In the genomic region with DNA sequence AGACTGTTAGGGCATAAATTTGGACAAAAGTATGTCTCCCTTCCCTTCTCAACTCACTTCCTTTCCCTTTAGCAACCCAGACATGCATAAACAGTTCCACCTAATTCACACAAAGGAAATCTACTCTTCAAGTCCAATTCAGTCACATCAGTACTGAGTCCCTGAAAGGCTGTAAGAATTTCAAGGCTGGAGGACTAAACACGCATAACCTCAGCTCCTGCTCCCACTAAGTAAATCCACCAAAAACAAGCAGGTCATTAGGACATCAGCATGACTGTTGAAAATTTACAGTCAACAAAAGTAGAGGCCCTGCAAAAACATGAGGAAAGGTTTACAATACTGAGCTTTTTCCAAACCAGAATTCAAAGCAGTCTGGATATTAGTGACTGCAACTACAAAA, we compare ENCODE assay signal across 28 cellular contexts.
"Had no signal": no experiment of that assay in that cellular context is flagged by ENCODE, and none has a peak within 500 bp of the region (broad histone marks: within the 10 kb centered on the region; RNA-seq: fewer than 3 reads in every experiment).

No MANE protein-coding gene starts in this region.

- H3K9ac ChIP-seq: neural progenitor cell had no signal

- H2AFZ ChIP-seq: neural progenitor cell had no signal

- H3K27ac Mint-ChIP-seq: naive B cell; natural killer cell; nephron progenitor cell; neural progenitor cell; progenitor cell of endocrine pancreas; stimulated activated memory B cell treated with anti-CD40 and anti-IgM and Interleukin-4, amounts not matched to agents 10 μg/mL and 1 μg/mL and 100 μg/mL, for 72 hours had no signal

- H3K36me3 ChIP-seq: ovary had no signal

- H3K4me3 ChIP-seq: left lung, lower lobe of right lung, neural progenitor cell, ovary, sigmoid colon, spleen, tibial nerve, upper lobe of left lung, vagina had no signal

- ATAC-seq: left colon; natural killer cell; right cardiac atrium; stimulated activated memory B cell treated with anti-CD40 and anti-IgM and Interleukin-4, amounts not matched to agents 10 μg/mL and 1 μg/mL and 100 μg/mL, for 72 hours; stimulated activated naive CD8-positive, alpha-beta T cell treated with anti-CD3 and anti-CD28 coated beads, Interleukin-15, amount 100 ng/mL, for 72 hours had no signal

- H3K9me3 Mint-ChIP-seq: immature natural killer cell; naive B cell; natural killer cell; nephron progenitor cell; neural progenitor cell; stimulated activated memory B cell treated with anti-CD40 and anti-IgM and Interleukin-4, amounts not matched to agents 10 μg/mL and 1 μg/mL and 100 μg/mL, for 72 hours; stimulated activated naive CD8-positive, alpha-beta T cell treated with anti-CD3 and anti-CD28 coated beads, Interleukin-15, amount 100 ng/mL, for 72 hours had no signal

- H3K27ac ChIP-seq: left lung, lower lobe of right lung, neural progenitor cell, ovary, sigmoid colon, spleen, vagina had no signal

- FAIRE-seq: islet of Langerhans, kidney, small intestine had no signal

- DNase-seq: hypothalamus; immature natural killer cell; kidney; left colon; left lung; lower lobe of right lung; mammary epithelial cell; mesenchymal stem cell; naive B cell; natural killer cell; nephron progenitor cell; ovary; retina; right cardiac atrium; sigmoid colon; small intestine; spleen; stimulated activated CD4-positive, alpha-beta T cell treated with anti-CD3 and anti-CD28 coated beads, Interleukin-4, amount 100 ng/mL, for 24 hours; stimulated activated naive CD4-positive, alpha-beta T cell treated with Interleukin-2 at 50 U/mL for 16 hours; stimulated activated naive CD8-positive, alpha-beta T cell treated with anti-CD3 and anti-CD28 coated beads, Interleukin-15, amount 100 ng/mL, for 72 hours; substantia nigra; upper lobe of left lung had no signal

- H3K4me2 ChIP-seq: neural progenitor cell had no signal

- H3K27me3 ChIP-seq: left lung, neural progenitor cell, ovary, sigmoid colon, spleen, tibial nerve, upper lobe of left lung, vagina had no signal

- H3K4me1 ChIP-seq: neural progenitor cell, sigmoid colon, vagina had no signal

- H3K4me1 Mint-ChIP-seq: natural killer cell; nephron progenitor cell; stimulated activated memory B cell treated with anti-CD40 and anti-IgM and Interleukin-4, amounts not matched to agents 10 μg/mL and 1 μg/mL and 100 μg/mL, for 72 hours; stimulated activated naive CD8-positive, alpha-beta T cell treated with anti-CD3 and anti-CD28 coated beads, Interleukin-15, amount 100 ng/mL, for 72 hours had no signal

- H3K27me3 Mint-ChIP-seq: naive B cell; progenitor cell of endocrine pancreas; stimulated activated memory B cell treated with anti-CD40 and anti-IgM and Interleukin-4, amounts not matched to agents 10 μg/mL and 1 μg/mL and 100 μg/mL, for 72 hours; stimulated activated naive CD8-positive, alpha-beta T cell treated with anti-CD3 and anti-CD28 coated beads, Interleukin-15, amount 100 ng/mL, for 72 hours had no signal

- H3K4me3 Mint-ChIP-seq: immature natural killer cell; naive B cell; natural killer cell; nephron progenitor cell; neural progenitor cell; stimulated activated memory B cell treated with anti-CD40 and anti-IgM and Interleukin-4, amounts not matched to agents 10 μg/mL and 1 μg/mL and 100 μg/mL, for 72 hours; stimulated activated naive CD8-positive, alpha-beta T cell treated with anti-CD3 and anti-CD28 coated beads, Interleukin-15, amount 100 ng/mL, for 72 hours had no signal

- H3K9me3 ChIP-seq: left lung, lower lobe of right lung, ovary, sigmoid colon, spleen, tibial nerve, upper lobe of left lung, vagina had no signal
